Comparison of ENCODE assay signal across 1 cellular context in genomic region chr21:35294231-35294898, GRCh38.
TF ChIP-seq lines count a peak whose summit lies in the region.

No MANE protein-coding gene starts in this region.

TF ChIP-seq in WTC11, 78 proteins besides CTCF, POLR2A, EP300 and RAD21 (continued from another document):
- TF ChIP-seq PRDM15 (CRISPR knock-in tag; IDR thresholded peaks at IDR 0.05): no peak
TF ChIP-seq in WTC11: peak in this region for 0.
